Comparison of ENCODE assay signal across 13 cellular contexts in the genomic region with DNA sequence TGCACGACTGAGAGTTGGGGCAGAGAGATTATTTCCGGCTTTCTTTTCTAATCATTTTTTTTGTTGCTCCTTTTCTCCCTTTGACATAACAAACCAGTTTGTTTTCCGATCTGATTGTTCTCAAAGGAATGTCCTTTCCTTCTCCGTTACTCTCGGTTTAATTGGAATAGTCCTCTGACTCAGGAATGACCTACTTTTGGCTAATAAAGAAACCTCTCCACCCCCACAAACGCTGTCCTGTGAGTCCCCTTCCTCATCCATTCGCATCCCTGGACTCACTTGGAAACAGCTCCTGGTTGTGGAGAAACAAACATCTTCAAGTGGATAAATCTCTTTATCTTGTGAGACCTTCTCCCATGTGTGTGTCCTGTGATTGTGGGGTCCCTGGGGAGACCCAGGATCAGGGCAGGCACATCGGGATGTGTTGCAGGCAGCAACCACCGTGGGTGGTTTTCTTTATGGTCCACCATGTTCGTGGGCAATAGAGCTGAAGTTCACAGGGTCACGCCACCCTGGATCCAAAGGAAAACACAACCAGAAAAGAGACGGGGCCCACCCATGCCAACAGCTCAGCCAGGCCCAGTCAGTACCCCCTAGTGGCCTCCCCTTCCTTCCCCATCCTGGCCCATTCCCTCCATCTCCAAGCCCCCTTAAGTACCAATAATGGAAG. TPM values are rescaled to one million over a fixed set of nuclear protein-coding genes. Genes with fewer than 3 reads are reported as not detected.
DNase-seq lines count a peak whose midpoint lies in the region; ATAC-seq and TF ChIP-seq lines count a peak whose summit lies in the region.
"Had no signal": no experiment of that assay in that cellular context is flagged by ENCODE, and none has a peak within 500 bp of the region (broad histone marks: within the 10 kb centered on the region; RNA-seq: fewer than 3 reads in every experiment).

No MANE protein-coding gene starts in this region.

- no peaks in the 10 kb centered on the region for H3K27me3 Mint-ChIP-seq in WTC11 (ENCODE audit: low read depth)

- ATAC-seq in WTC11 (no peak), GM21367 (IDR thresholded peaks at IDR 0.05; ENCODE audit: unreplicated experiment) (no peak)
- ATAC-seq: K562, left lung had no signal

- H3K4me1 ChIP-seq in fibroblast of lung (ENCODE audit: control insufficient read depth, extremely low read depth, insufficient read depth, low read length), result no peaks in the 10 kb centered on the region
- no peaks in the 10 kb centered on the region for H3K4me1 ChIP-seq in sigmoid colon
- no peaks in the 10 kb centered on the region for H3K4me1 ChIP-seq in prostate gland (replicated peaks)

- WGBS in sigmoid colon, 2 donors, result 76 to 82% methylated on average over 12 of the region's 12 CpGs
- 37% methylated on average over 12 of the region's 12 CpGs for WGBS in prostate gland

- H3K27ac Mint-ChIP-seq in WTC11, result peak overlapping the region; percentile 15; the same call in 1 of the 2 replicates

- H3K4me3 Mint-ChIP-seq in WTC11, result no peak overlapping the region

- TF ChIP-seq POLR2A in sigmoid colon (IDR thresholded peaks at IDR 0.05), result no peak
- no peak for TF ChIP-seq POLR2A in prostate gland (IDR thresholded peaks at IDR 0.05)

- H3K27me3 ChIP-seq in fibroblast of lung (ENCODE audit: control insufficient read depth, insufficient read depth, low read length) (peaks cover 4% of the 10 kb centered on the region), sigmoid colon (no peaks in the 10 kb centered on the region), prostate gland (replicated peaks; ENCODE audit: insufficient read depth) (no peaks in the 10 kb centered on the region)
- H3K27me3 ChIP-seq: esophagus squamous epithelium, left lung had no signal

- no peak overlapping the region for H2AFZ ChIP-seq in fibroblast of lung (ENCODE audit: low read length)

- no peaks in the 10 kb centered on the region for H3K9me3 ChIP-seq in fibroblast of lung (ENCODE audit: control insufficient read depth, insufficient read depth, low read depth, low read length)
- H3K9me3 ChIP-seq in sigmoid colon, result no peaks in the 10 kb centered on the region
- H3K9me3 ChIP-seq in prostate gland, result no peaks in the 10 kb centered on the region
- H3K9me3 ChIP-seq: esophagus squamous epithelium, left lung had no signal

- TF ChIP-seq EP300 in sigmoid colon (IDR thresholded peaks at IDR 0.05), result no peak

- TF ChIP-seq CTCF in WTC11 (IDR thresholded peaks at IDR 0.05), result no peak
- TF ChIP-seq CTCF in fibroblast of lung (conservative IDR thresholded peaks at IDR 0.05 in 1 of 2, IDR thresholded peaks at IDR 0.05 in 1 of 2; ENCODE audit: low read depth in 1 of 2, low read length in 2 of 2), result no peak
- no peak for TF ChIP-seq CTCF in sigmoid colon (IDR thresholded peaks at IDR 0.05)
- no peak for TF ChIP-seq CTCF in prostate gland (IDR thresholded peaks at IDR 0.05)

- POLR2A ChIA-PET in WTC11 (lab: Charles Lee), result no interaction called here

- peak; percentile 55 for DNase-seq in GM04503 (ENCODE audit: low read depth)
- DNase-seq in WTC11 (ENCODE audit: low spot score), result no peak
- peak; percentile 21 to 74 for DNase-seq in fibroblast of lung (ENCODE audit: low read depth in 2 of 2)
- peak; percentile 52 for DNase-seq in sigmoid colon
- no peak for DNase-seq in stimulated activated CD4-positive, alpha-beta T cell treated with anti-CD3 and anti-CD28 coated beads, Interleukin-2, amount 100 ng/mL, for 24 hours
- DNase-seq in HuH-7.5 (ENCODE audit: low spot score), result no peak
- no peak for DNase-seq in prostate gland (ENCODE audit: low spot score)
- DNase-seq: esophagus squamous epithelium, NCI-H226, SHP77 treated with DMSO at 0.1 percent for 48 hours had no signal

- no peaks in the 10 kb centered on the region for H3K36me3 Mint-ChIP-seq in WTC11

- peaks cover 7% of the 10 kb centered on the region; the same call in 1 of the 2 replicates for H3K4me1 Mint-ChIP-seq in WTC11

- H3K79me2 ChIP-seq in fibroblast of lung (ENCODE audit: control insufficient read depth, insufficient read depth, low read length), result no peaks in the 10 kb centered on the region

- CTCF ChIA-PET in WTC11 (lab: Charles Lee), result no interaction called here

- no peaks in the 10 kb centered on the region for H4K20me1 ChIP-seq in fibroblast of lung (ENCODE audit: control insufficient read depth, extremely low read depth, insufficient read depth, low read length)

- H3K27ac ChIP-seq in fibroblast of lung (ENCODE audit: insufficient read depth, low read length) (no peak overlapping the region), sigmoid colon (no peak overlapping the region), prostate gland (no peak overlapping the region)
- H3K27ac ChIP-seq: esophagus squamous epithelium, left lung had no signal

- H3K4me3 ChIP-seq in fibroblast of lung (replicated peaks in 1 of 4; ENCODE audit: control extremely low read depth in 1 of 4, insufficient read depth in 1 of 4, low read depth in 3 of 4, low read length in 4 of 4) (no peak overlapping the region), sigmoid colon (no peak overlapping the region), prostate gland (no peak overlapping the region)
- H3K4me3 ChIP-seq: esophagus squamous epithelium, K562, left lung had no signal

- H3K36me3 ChIP-seq in fibroblast of lung (ENCODE audit: control insufficient read depth, insufficient read depth, low read length) (no peaks in the 10 kb centered on the region), sigmoid colon (no peaks in the 10 kb centered on the region), prostate gland (no peaks in the 10 kb centered on the region)
- H3K36me3 ChIP-seq: esophagus squamous epithelium, left lung had no signal

- H3K4me2 ChIP-seq in fibroblast of lung (ENCODE audit: extremely low read depth, insufficient read depth, low read length), result no peak overlapping the region

- H3K9ac ChIP-seq in fibroblast of lung (ENCODE audit: insufficient read depth, low read length), result no peak overlapping the region

- H3K9me3 Mint-ChIP-seq in WTC11, result no peaks in the 10 kb centered on the region

- intact Hi-C loops in sigmoid colon (cut with DNase I) (no loop called here), prostate gland (cut with DNase I) (no loop called here)

TF ChIP-seq in WTC11, 78 proteins besides CTCF, POLR2A, EP300 and RAD21:
- TF ChIP-seq JAZF1 (CRISPR knock-in tag; IDR thresholded peaks at IDR 0.05), result no peak
- TF ChIP-seq, protein P1, sequence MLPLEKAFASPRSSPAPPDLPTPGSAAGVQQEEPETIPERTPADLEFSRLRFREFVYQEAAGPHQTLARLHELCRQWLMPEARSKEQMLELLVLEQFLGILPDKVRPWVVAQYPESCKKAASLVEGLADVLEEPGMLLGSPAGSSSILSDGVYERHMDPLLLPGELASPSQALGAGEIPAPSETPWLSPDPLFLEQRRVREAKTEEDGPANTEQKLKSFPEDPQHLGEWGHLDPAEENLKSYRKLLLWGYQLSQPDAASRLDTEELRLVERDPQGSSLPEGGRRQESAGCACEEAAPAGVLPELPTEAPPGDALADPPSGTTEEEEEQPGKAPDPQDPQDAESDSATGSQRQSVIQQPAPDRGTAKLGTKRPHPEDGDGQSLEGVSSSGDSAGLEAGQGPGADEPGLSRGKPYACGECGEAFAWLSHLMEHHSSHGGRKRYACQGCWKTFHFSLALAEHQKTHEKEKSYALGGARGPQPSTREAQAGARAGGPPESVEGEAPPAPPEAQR (CRISPR knock-in tag; IDR thresholded peaks at IDR 0.05), result no peak
- no peak for TF ChIP-seq ZNF232 (CRISPR knock-in tag; IDR thresholded peaks at IDR 0.05)
- TF ChIP-seq, protein P2, sequence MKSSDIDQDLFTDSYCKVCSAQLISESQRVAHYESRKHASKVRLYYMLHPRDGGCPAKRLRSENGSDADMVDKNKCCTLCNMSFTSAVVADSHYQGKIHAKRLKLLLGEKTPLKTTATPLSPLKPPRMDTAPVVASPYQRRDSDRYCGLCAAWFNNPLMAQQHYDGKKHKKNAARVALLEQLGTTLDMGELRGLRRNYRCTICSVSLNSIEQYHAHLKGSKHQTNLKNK (CRISPR knock-in tag; IDR thresholded peaks at IDR 0.05), result no peak
- TF ChIP-seq, protein P3, sequence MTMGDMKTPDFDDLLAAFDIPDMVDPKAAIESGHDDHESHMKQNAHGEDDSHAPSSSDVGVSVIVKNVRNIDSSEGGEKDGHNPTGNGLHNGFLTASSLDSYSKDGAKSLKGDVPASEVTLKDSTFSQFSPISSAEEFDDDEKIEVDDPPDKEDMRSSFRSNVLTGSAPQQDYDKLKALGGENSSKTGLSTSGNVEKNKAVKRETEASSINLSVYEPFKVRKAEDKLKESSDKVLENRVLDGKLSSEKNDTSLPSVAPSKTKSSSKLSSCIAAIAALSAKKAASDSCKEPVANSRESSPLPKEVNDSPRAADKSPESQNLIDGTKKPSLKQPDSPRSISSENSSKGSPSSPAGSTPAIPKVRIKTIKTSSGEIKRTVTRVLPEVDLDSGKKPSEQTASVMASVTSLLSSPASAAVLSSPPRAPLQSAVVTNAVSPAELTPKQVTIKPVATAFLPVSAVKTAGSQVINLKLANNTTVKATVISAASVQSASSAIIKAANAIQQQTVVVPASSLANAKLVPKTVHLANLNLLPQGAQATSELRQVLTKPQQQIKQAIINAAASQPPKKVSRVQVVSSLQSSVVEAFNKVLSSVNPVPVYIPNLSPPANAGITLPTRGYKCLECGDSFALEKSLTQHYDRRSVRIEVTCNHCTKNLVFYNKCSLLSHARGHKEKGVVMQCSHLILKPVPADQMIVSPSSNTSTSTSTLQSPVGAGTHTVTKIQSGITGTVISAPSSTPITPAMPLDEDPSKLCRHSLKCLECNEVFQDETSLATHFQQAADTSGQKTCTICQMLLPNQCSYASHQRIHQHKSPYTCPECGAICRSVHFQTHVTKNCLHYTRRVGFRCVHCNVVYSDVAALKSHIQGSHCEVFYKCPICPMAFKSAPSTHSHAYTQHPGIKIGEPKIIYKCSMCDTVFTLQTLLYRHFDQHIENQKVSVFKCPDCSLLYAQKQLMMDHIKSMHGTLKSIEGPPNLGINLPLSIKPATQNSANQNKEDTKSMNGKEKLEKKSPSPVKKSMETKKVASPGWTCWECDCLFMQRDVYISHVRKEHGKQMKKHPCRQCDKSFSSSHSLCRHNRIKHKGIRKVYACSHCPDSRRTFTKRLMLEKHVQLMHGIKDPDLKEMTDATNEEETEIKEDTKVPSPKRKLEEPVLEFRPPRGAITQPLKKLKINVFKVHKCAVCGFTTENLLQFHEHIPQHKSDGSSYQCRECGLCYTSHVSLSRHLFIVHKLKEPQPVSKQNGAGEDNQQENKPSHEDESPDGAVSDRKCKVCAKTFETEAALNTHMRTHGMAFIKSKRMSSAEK (CRISPR knock-in tag; IDR thresholded peaks at IDR 0.05; ENCODE audit: borderline replicate concordance), result no peak

RNA-seq across cellular contexts. Expression of a gene that starts 45.2 kb away (rescaled TPM):
- total RNA-seq in WTC11 (2021) (19.2 to 23.0 TPM (median 21.4 TPM) in 3 replicates), fibroblast of lung (64.5 and 71.2 TPM in 2 replicates), sigmoid colon (10 to 100 TPM in 2 of 4 donors, 1 to 10 TPM in 2; 8.2 to 24.1 (median 14.2) TPM), prostate gland (10 to 100 TPM; 32.3 to 44.2 TPM)
- polyA plus RNA-seq in fibroblast of lung (71.4 and 102 TPM in 2 replicates), sigmoid colon (10 to 100 TPM; 13.8 to 36.2 (median 24.7) TPM)
- polyA plus RNA-seq in fibroblast of lung (2012), result 55.8 and 75.3 TPM in 2 replicates
- polyA minus RNA-seq in fibroblast of lung (ENCODE audit: low replicate concordance), result 119 and 153 TPM in 2 replicates

Comparison
In these comparisons a context has a peak if more than half of its experiments do, and no peak if none do; other contexts are left out.
1. DNase-seq: peak in GM04503 (single experiment), fibroblast of lung (2 of 2) and sigmoid colon (single experiment); none in WTC11 (single experiment), stimulated activated CD4-positive, alpha-beta T cell treated with anti-CD3 and anti-CD28 coated beads, Interleukin-2, amount 100 ng/mL, for 24 hours (0 of 2), HuH-7.5 (single experiment) and prostate gland (single experiment).